Comparison of ENCODE assay signal across 2 cellular contexts in the genomic region with DNA sequence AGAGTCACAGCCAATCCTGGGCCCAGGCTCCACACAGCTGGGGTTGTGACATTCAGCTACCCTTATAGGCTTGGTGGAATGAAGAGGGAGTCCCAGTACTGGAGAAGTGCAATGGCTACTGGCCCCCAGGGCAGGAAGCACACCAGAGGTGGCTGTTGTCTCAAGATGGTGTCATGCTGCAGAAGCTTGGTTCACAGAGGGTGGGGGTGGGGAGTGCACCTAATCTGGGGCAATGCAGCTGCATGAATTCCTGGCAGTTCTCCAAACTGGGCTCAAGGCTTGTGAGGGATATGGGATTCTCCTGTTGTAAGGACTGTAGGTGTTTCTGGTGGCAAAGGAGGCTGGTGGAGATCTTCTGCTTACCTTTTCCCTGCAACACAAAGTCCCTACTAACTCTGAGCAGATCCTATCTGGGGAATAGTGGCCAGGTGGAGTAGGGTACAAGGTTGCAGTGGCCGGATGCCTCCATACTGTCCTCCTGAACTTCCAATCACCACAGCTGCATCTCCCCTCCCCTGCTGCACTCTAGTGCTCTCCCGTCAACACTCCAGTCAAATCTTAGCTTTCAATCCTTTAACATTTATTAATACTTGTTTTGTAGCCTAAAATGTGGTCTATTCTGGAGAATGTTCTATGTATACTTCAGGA.
TF ChIP-seq lines count a peak whose summit lies in the region.

No MANE protein-coding gene starts in this region.

TF ChIP-seq in HEK293, 187 proteins besides CTCF, POLR2A, EP300 and RAD21:
- TF ChIP-seq ZNF548 (tag by site-specific recombination; IDR thresholded peaks at IDR 0.05) (0 out of 2 replicates have a peak, but pooled peaks have one; percentile 42), ZBTB1 (tag by site-specific recombination; IDR thresholded peaks at IDR 0.05) (no peak)

TF ChIP-seq in K562, 482 proteins besides CTCF, POLR2A, EP300 and RAD21 (continues in another document):
- TF ChIP-seq ETV5 (CRISPR knock-in tag; IDR thresholded peaks at IDR 0.05; ENCODE audit: low read depth) (no peak), SAFB (IDR thresholded peaks at IDR 0.05; ENCODE audit: borderline replicate concordance, low read depth, low read length) (no peak), MAFK (IDR thresholded peaks at IDR 0.05; ENCODE audit: low read length) (no peak), ELF4 (CRISPR knock-in tag; IDR thresholded peaks at IDR 0.05) (no peak), CHD4 (IDR thresholded peaks at IDR 0.05; ENCODE audit: insufficient read depth, insufficient replicate concordance, low read depth, low read length, poor library complexity, severe bottlenecking) (no peak), TEAD4 (IDR thresholded peaks at IDR 0.05; ENCODE audit: low read length) (peak; percentile 62; the same call in 1 of the 2 replicates), TEAD4 (CRISPR knock-in tag; IDR thresholded peaks at IDR 0.05; ENCODE audit: borderline replicate concordance) (no peak), SPI1 (IDR thresholded peaks at IDR 0.05; ENCODE audit: borderline replicate concordance, low read depth, low read length) (no peak), MCM2 (IDR thresholded peaks at IDR 0.05; ENCODE audit: low read depth) (no peak), NCOA4 (IDR thresholded peaks at IDR 0.05; ENCODE audit: partially characterized antibody) (no peak), ARID1B (IDR thresholded peaks at IDR 0.05) (peak; percentile 89), BACH1 (tag; IDR thresholded peaks at IDR 0.05) (no peak), TFE3 (CRISPR knock-in tag; IDR thresholded peaks at IDR 0.05) (no peak), TRIM24 (IDR thresholded peaks at IDR 0.05) (peak; percentile 80 to 81), CBX3 (IDR thresholded peaks at IDR 0.05; ENCODE audit: borderline replicate concordance in 1 of 2, low read length in 2 of 2) (peak in 1 of 2 experiments; percentile 11; a peak in 1 of 3 replicates), PTBP1 (IDR thresholded peaks at IDR 0.05; ENCODE audit: low read depth, low read length) (no peak), CREBBP (IDR thresholded peaks at IDR 0.05; ENCODE audit: low read depth, low read length) (no peak), NR2C1 (IDR thresholded peaks at IDR 0.05) (no peak), NR2C1 (tag; IDR thresholded peaks at IDR 0.05) (no peak), MEF2D (tag; conservative IDR thresholded peaks at IDR 0.05; ENCODE audit: low read depth) (no peak), DNMT1 (IDR thresholded peaks at IDR 0.05) (no peak), KLF10 (CRISPR knock-in tag; IDR thresholded peaks at IDR 0.05) (no peak), TARDBP (IDR thresholded peaks at IDR 0.05) (no peak), SIN3B (IDR thresholded peaks at IDR 0.05; ENCODE audit: low read depth) (no peak), HNRNPLL (IDR thresholded peaks at IDR 0.05; ENCODE audit: low read depth, low read length, poor library complexity, severe bottlenecking) (no peak), POLR2AphosphoS2 (IDR thresholded peaks at IDR 0.05; ENCODE audit: low read length) (no peak), ZNF589 (CRISPR knock-in tag; IDR thresholded peaks at IDR 0.05; ENCODE audit: low read depth) (no peak), MAFG (tag; conservative IDR thresholded peaks at IDR 0.05) (no peak), FOXO4 (CRISPR knock-in tag; IDR thresholded peaks at IDR 0.05) (no peak), ZNF384 (IDR thresholded peaks at IDR 0.05; ENCODE audit: low read depth, low read length) (no peak), SOX6 (IDR thresholded peaks at IDR 0.05) (peak; percentile 31; the same call in 1 of the 2 replicates), PHF20 (IDR thresholded peaks at IDR 0.05; ENCODE audit: partially characterized antibody) (no peak), ZNF668 (CRISPR knock-in tag; IDR thresholded peaks at IDR 0.05) (no peak), GATAD2B (IDR thresholded peaks at IDR 0.05; ENCODE audit: borderline replicate concordance) (no peak), ZNF395 (CRISPR knock-in tag; IDR thresholded peaks at IDR 0.05) (no peak), ARNT (IDR thresholded peaks at IDR 0.05) (peak in 1 of 2 experiments; percentile 57; a peak in 1 of 4 replicates), NFIC (IDR thresholded peaks at IDR 0.05) (peak; percentile 97), FOS (IDR thresholded peaks at IDR 0.05; ENCODE audit: extremely low read depth, insufficient read length) (no peak), SRSF1 (IDR thresholded peaks at IDR 0.05; ENCODE audit: low read depth, low read length) (no peak), XRCC5 (IDR thresholded peaks at IDR 0.05; ENCODE audit: low read depth, low read length) (no peak), YY1 (IDR thresholded peaks at IDR 0.05; ENCODE audit: borderline replicate concordance in 1 of 3, control insufficient read depth in 1 of 3, extremely low read depth in 1 of 3, insufficient read depth in 3 of 3, insufficient read length in 1 of 3, insufficient replicate concordance in 2 of 3, low read depth in 1 of 3, low read length in 2 of 3) (peak in 2 of 3 experiments; percentile 55 to 77), GABPB2 (CRISPR knock-in tag; conservative IDR thresholded peaks at IDR 0.05) (no peak), MLLT1 (IDR thresholded peaks at IDR 0.05) (0 out of 4 replicates have a peak, but pooled peaks of 1 of the 2 experiments have one; percentile 32), CREM (IDR thresholded peaks at IDR 0.05; ENCODE audit: low read depth) (no peak), RFX5 (IDR thresholded peaks at IDR 0.05; ENCODE audit: low read depth, low read length) (no peak), MECOM (CRISPR knock-in tag; IDR thresholded peaks at IDR 0.05) (no peak), POLR2AphosphoS5 (IDR thresholded peaks at IDR 0.05; ENCODE audit: control insufficient read depth, insufficient read depth, low read depth, low read length) (peak; percentile 48; the same call in 1 of the 2 replicates), ZNF639 (CRISPR knock-in tag; conservative IDR thresholded peaks at IDR 0.05 in 1 of 2, IDR thresholded peaks at IDR 0.05 in 1 of 2) (no peak), ZNF121 (CRISPR knock-in tag; conservative IDR thresholded peaks at IDR 0.05) (no peak), ZNF134 (CRISPR knock-in tag; conservative IDR thresholded peaks at IDR 0.05) (no peak), TCF3 (CRISPR knock-in tag; IDR thresholded peaks at IDR 0.05) (peak; percentile 75), ZNF239 (CRISPR knock-in tag; IDR thresholded peaks at IDR 0.05) (no peak), SIRT6 (IDR thresholded peaks at IDR 0.05; ENCODE audit: low read depth, low read length) (no peak), KDM2B (CRISPR knock-in tag; IDR thresholded peaks at IDR 0.05) (no peak), RCOR1 (IDR thresholded peaks at IDR 0.05; ENCODE audit: borderline replicate concordance in 1 of 2, low read depth in 2 of 2, low read length in 2 of 2) (0 out of 4 replicates have a peak, but pooled peaks of 1 of the 2 experiments have one; percentile 17), NFRKB (IDR thresholded peaks at IDR 0.05; ENCODE audit: low read depth) (no peak)
- TF ChIP-seq, protein P1, sequence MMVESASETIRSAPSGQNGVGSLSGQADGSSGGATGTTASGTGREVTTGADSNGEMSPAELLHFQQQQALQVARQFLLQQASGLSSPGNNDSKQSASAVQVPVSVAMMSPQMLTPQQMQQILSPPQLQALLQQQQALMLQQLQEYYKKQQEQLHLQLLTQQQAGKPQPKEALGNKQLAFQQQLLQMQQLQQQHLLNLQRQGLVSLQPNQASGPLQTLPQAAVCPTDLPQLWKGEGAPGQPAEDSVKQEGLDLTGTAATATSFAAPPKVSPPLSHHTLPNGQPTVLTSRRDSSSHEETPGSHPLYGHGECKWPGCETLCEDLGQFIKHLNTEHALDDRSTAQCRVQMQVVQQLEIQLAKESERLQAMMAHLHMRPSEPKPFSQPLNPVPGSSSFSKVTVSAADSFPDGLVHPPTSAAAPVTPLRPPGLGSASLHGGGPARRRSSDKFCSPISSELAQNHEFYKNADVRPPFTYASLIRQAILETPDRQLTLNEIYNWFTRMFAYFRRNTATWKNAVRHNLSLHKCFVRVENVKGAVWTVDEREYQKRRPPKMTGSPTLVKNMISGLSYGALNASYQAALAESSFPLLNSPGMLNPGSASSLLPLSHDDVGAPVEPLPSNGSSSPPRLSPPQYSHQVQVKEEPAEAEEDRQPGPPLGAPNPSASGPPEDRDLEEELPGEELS (CRISPR knock-in tag; IDR thresholded peaks at IDR 0.05; ENCODE audit: borderline replicate concordance): no peak
- TF ChIP-seq, protein P2, sequence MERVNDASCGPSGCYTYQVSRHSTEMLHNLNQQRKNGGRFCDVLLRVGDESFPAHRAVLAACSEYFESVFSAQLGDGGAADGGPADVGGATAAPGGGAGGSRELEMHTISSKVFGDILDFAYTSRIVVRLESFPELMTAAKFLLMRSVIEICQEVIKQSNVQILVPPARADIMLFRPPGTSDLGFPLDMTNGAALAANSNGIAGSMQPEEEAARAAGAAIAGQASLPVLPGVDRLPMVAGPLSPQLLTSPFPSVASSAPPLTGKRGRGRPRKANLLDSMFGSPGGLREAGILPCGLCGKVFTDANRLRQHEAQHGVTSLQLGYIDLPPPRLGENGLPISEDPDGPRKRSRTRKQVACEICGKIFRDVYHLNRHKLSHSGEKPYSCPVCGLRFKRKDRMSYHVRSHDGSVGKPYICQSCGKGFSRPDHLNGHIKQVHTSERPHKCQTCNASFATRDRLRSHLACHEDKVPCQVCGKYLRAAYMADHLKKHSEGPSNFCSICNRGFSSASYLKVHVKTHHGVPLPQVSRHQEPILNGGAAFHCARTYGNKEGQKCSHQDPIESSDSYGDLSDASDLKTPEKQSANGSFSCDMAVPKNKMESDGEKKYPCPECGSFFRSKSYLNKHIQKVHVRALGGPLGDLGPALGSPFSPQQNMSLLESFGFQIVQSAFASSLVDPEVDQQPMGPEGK (CRISPR knock-in tag; IDR thresholded peaks at IDR 0.05; ENCODE audit: borderline replicate concordance): no peak
- TF ChIP-seq, protein P3, sequence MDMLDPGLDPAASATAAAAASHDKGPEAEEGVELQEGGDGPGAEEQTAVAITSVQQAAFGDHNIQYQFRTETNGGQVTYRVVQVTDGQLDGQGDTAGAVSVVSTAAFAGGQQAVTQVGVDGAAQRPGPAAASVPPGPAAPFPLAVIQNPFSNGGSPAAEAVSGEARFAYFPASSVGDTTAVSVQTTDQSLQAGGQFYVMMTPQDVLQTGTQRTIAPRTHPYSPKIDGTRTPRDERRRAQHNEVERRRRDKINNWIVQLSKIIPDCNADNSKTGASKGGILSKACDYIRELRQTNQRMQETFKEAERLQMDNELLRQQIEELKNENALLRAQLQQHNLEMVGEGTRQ (CRISPR knock-in tag; IDR thresholded peaks at IDR 0.05): no peak
- TF ChIP-seq, protein P4, sequence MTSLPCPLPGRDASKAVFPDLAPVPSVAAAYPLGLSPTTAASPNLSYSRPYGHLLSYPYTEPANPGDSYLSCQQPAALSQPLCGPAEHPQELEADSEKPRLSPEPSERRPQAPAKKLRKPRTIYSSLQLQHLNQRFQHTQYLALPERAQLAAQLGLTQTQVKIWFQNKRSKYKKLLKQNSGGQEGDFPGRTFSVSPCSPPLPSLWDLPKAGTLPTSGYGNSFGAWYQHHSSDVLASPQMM (CRISPR knock-in tag; IDR thresholded peaks at IDR 0.05): no peak
